In genomic region chr22:40279017-40279416, GRCh38 we compare ENCODE assay signal across 20 cellular contexts.
DNase-seq lines count a peak whose midpoint lies in the region; ATAC-seq and TF ChIP-seq lines count a peak whose summit lies in the region.
"Had no signal": no experiment of that assay in that cellular context is flagged by ENCODE, and none has a peak within 500 bp of the region (broad histone marks: within the 10 kb centered on the region; RNA-seq: fewer than 3 reads in every experiment).

No MANE protein-coding gene starts in this region.

- no peaks in the 10 kb centered on the region for H3K27me3 ChIP-seq in vagina
- H3K27me3 ChIP-seq: BLaER1, transverse colon had no signal

- intact Hi-C loops in vagina (cut with DNase I): no loop called here

- DNase-seq in activated naive CD4-positive, alpha-beta T cell treated with anti-CD3 and anti-CD28 coated beads, Interleukin-2, amount 50 U/mL, for 16 hours: no peak
- no peak for DNase-seq in T-helper 2 cell treated with Interferon-gamma antibody and Interleukin-4, amounts not matched to agents 5 μg/mL and 100 μg/mL, for 36 hours (ENCODE audit: low spot score)
- DNase-seq in effector memory CD8-positive, alpha-beta T cell: no peak
- DNase-seq in vagina (ENCODE audit: extremely low spot score in 2 of 2) (no peak), activated gamma-delta T cell treated with Interleukin-2 at 50 U/mL for 16 hours (no peak), hippocampal formation (lab: John Stamatoyannopoulos, UW) (no peak)
- DNase-seq: activated B cell treated with CpG ODN at 0.5 μM for 24 hours; activated T-cell treated with anti-CD3 and anti-CD28 coated beads, Interleukin-2, amount 50 U/mL, for 48 hours; Calu3; dermis blood vessel endothelial cell; left ventricle myocardium superior; NCI-H1105 treated with DMSO at 0.1 percent for 48 hours; NCI-H2029 treated with DMSO at 0.1 percent for 48 hours; NCI-H526 treated with DMSO at 0.1 percent for 48 hours; Right ventricle myocardium superior; T1000; transverse colon had no signal

- H3K27ac ChIP-seq in vagina: peak overlapping the region; percentile 88
- H3K27ac ChIP-seq: BLaER1, transverse colon had no signal

- no peaks in the 10 kb centered on the region for H3K9me3 ChIP-seq in vagina
- H3K9me3 ChIP-seq: BLaER1, transverse colon had no signal

- peaks cover 37% of the 10 kb centered on the region for H3K4me1 ChIP-seq in vagina

- ATAC-seq in effector memory CD8-positive, alpha-beta T cell (replicated peaks): peak; percentile 24
- ATAC-seq: K562, left ventricle myocardium superior had no signal

- peaks cover 16% of the 10 kb centered on the region for H3K36me3 Mint-ChIP-seq in activated naive CD4-positive, alpha-beta T cell treated with anti-CD3 and anti-CD28 coated beads, Interleukin-2, amount 50 U/mL, for 24 hours
- peaks cover 50% of the 10 kb centered on the region for H3K36me3 Mint-ChIP-seq in T-helper 2 cell treated with Interferon-gamma antibody and Interleukin-4, amounts not matched to agents 5 μg/mL and 100 μg/mL, for 36 hours (ENCODE audit: low read depth)
- peaks cover 37% of the 10 kb centered on the region for H3K36me3 Mint-ChIP-seq in effector memory CD8-positive, alpha-beta T cell (ENCODE audit: insufficient read depth)

- no peaks in the 10 kb centered on the region for H3K9me3 Mint-ChIP-seq in activated naive CD4-positive, alpha-beta T cell treated with anti-CD3 and anti-CD28 coated beads, Interleukin-2, amount 50 U/mL, for 24 hours
- no peaks in the 10 kb centered on the region for H3K9me3 Mint-ChIP-seq in T-helper 2 cell treated with Interferon-gamma antibody and Interleukin-4, amounts not matched to agents 5 μg/mL and 100 μg/mL, for 36 hours
- H3K9me3 Mint-ChIP-seq in effector memory CD8-positive, alpha-beta T cell: no peaks in the 10 kb centered on the region
- H3K9me3 Mint-ChIP-seq: activated B cell treated with CpG ODN at 0.5 μM for 24 hours had no signal

- H3K27ac Mint-ChIP-seq in activated naive CD4-positive, alpha-beta T cell treated with anti-CD3 and anti-CD28 coated beads, Interleukin-2, amount 50 U/mL, for 24 hours: peak overlapping the region; percentile 88
- peak overlapping the region; percentile 28 for H3K27ac Mint-ChIP-seq in T-helper 2 cell treated with Interferon-gamma antibody and Interleukin-4, amounts not matched to agents 5 μg/mL and 100 μg/mL, for 36 hours
- peak overlapping the region in 1 of 2 donors; percentile 22 for H3K27ac Mint-ChIP-seq in effector memory CD8-positive, alpha-beta T cell
- H3K27ac Mint-ChIP-seq: activated B cell treated with CpG ODN at 0.5 μM for 24 hours had no signal

- peaks cover 64% of the 10 kb centered on the region for H3K4me1 Mint-ChIP-seq in activated naive CD4-positive, alpha-beta T cell treated with anti-CD3 and anti-CD28 coated beads, Interleukin-2, amount 50 U/mL, for 24 hours
- H3K4me1 Mint-ChIP-seq in T-helper 2 cell treated with Interferon-gamma antibody and Interleukin-4, amounts not matched to agents 5 μg/mL and 100 μg/mL, for 36 hours (ENCODE audit: low read depth): peaks cover 20% of the 10 kb centered on the region
- peaks cover 16 to 23% of the 10 kb centered on the region in 2 donors for H3K4me1 Mint-ChIP-seq in effector memory CD8-positive, alpha-beta T cell (ENCODE audit: low read depth in 2 of 2)

- peaks cover 0 to 12% of the 10 kb centered on the region in 2 donors for H3K36me3 ChIP-seq in vagina

- no peak for TF ChIP-seq POLR2A in vagina (IDR thresholded peaks at IDR 0.05)

- TF ChIP-seq CTCF in vagina (IDR thresholded peaks at IDR 0.05): no peak

- peak overlapping the region; percentile 37 for H3K4me3 Mint-ChIP-seq in activated naive CD4-positive, alpha-beta T cell treated with anti-CD3 and anti-CD28 coated beads, Interleukin-2, amount 50 U/mL, for 24 hours
- H3K4me3 Mint-ChIP-seq in T-helper 2 cell treated with Interferon-gamma antibody and Interleukin-4, amounts not matched to agents 5 μg/mL and 100 μg/mL, for 36 hours: no peak overlapping the region
- no peak overlapping the region for H3K4me3 Mint-ChIP-seq in effector memory CD8-positive, alpha-beta T cell
- H3K4me3 Mint-ChIP-seq: activated B cell treated with CpG ODN at 0.5 μM for 24 hours had no signal

- no peaks in the 10 kb centered on the region for H3K27me3 Mint-ChIP-seq in activated naive CD4-positive, alpha-beta T cell treated with anti-CD3 and anti-CD28 coated beads, Interleukin-2, amount 50 U/mL, for 24 hours
- H3K27me3 Mint-ChIP-seq in T-helper 2 cell treated with Interferon-gamma antibody and Interleukin-4, amounts not matched to agents 5 μg/mL and 100 μg/mL, for 36 hours (ENCODE audit: low read depth): no peaks in the 10 kb centered on the region
- no peaks in the 10 kb centered on the region for H3K27me3 Mint-ChIP-seq in effector memory CD8-positive, alpha-beta T cell
- H3K27me3 Mint-ChIP-seq: activated B cell treated with CpG ODN at 0.5 μM for 24 hours had no signal

- no peak overlapping the region for H3K4me3 ChIP-seq in vagina
- H3K4me3 ChIP-seq: BLaER1, K562, transverse colon had no signal
